ENCODE assay signal across 11 cellular contexts in genomic region chr15:74821091-74821789, GRCh38. TPM values are rescaled to one million over a fixed set of nuclear protein-coding genes. Genes with fewer than 3 reads are reported as not detected.
A peak's percentile ranks its signal among the peaks of the same experiment; 100 is the strongest.
DNase-seq lines count a peak whose midpoint lies in the region; ATAC-seq and TF ChIP-seq lines count a peak whose summit lies in the region.
"Had no signal": no experiment of that assay in that cellular context is flagged by ENCODE, and none has a peak within 500 bp of the region (broad histone marks: within the 10 kb centered on the region; RNA-seq: fewer than 3 reads in every experiment).

No MANE protein-coding gene starts in this region.

- ATAC-seq in GM23338 = peak; percentile 75
- peak; percentile 39 for ATAC-seq in naive thymus-derived CD4-positive, alpha-beta T cell
- ATAC-seq in naive thymus-derived CD8-positive, alpha-beta T cell = no peak
- ATAC-seq: A549 had no signal

- no peak overlapping the region for H2AFZ ChIP-seq in GM23338
- H2AFZ ChIP-seq in PC-9 = no peak overlapping the region

- H3K27me3 ChIP-seq in GM23338 (ENCODE audit: insufficient read depth) (peaks cover 17% of the 10 kb centered on the region), PC-9 (ENCODE audit: insufficient read depth, low read depth) (no peaks in the 10 kb centered on the region)
- no peaks in the 10 kb centered on the region for H3K27me3 ChIP-seq in naive thymus-derived CD4-positive, alpha-beta T cell (ENCODE audit: control insufficient read depth in 2 of 2, insufficient read depth in 2 of 2, low read length in 2 of 2)

- no peaks in the 10 kb centered on the region for H3K36me3 Mint-ChIP-seq in GM23338 (ENCODE audit: low read depth)
- H3K36me3 Mint-ChIP-seq in naive thymus-derived CD4-positive, alpha-beta T cell = no peaks in the 10 kb centered on the region
- H3K36me3 Mint-ChIP-seq in naive thymus-derived CD8-positive, alpha-beta T cell = no peaks in the 10 kb centered on the region

- H3K79me2 ChIP-seq in GM23338 (replicated peaks; ENCODE audit: insufficient read depth) (no peaks in the 10 kb centered on the region), PC-9 (ENCODE audit: low read depth) (no peaks in the 10 kb centered on the region)

- CTCF ChIA-PET in naive thymus-derived CD4-positive, alpha-beta T cell (lab: Charles Lee) = interaction anchor here (0.6 kb wide), 1 partner anchor 314 kb away, joined by 4 read pairs; no protein-coding TSS in a partner anchor
- CTCF ChIA-PET in PC-9 (lab: Charles Lee) = interaction anchor here (0.5 to 0.6 kb wide), 2 partner anchors 13 to 79 kb away, joined by 3 to 4 read pairs; no protein-coding TSS in a partner anchor

- no peak overlapping the region for H3K4me3 Mint-ChIP-seq in GM23338
- no peak overlapping the region for H3K4me3 Mint-ChIP-seq in naive thymus-derived CD4-positive, alpha-beta T cell
- H3K4me3 Mint-ChIP-seq in naive thymus-derived CD8-positive, alpha-beta T cell = no peak overlapping the region

- DNase-seq in NCI-H524 (lab: John Stamatoyannopoulos, UW) (peak; percentile 54 to 87), NCI-H524 treated with DMSO at 0.1 percent for 48 hours (lab: John Stamatoyannopoulos, UW) (no peak), GM23338 (ENCODE audit: low spot score) (peak; percentile 49), NCI-H1694 (lab: John Stamatoyannopoulos, UW) (peak; percentile 58), PC-9 (no peak), SKM-1 (lab: John Stamatoyannopoulos, UW; ENCODE audit: unreplicated experiment) (no peak)
- DNase-seq in naive thymus-derived CD4-positive, alpha-beta T cell = no peak
- no peak for DNase-seq in naive thymus-derived CD8-positive, alpha-beta T cell

- H3K4me2 ChIP-seq in GM23338 (no peak overlapping the region), PC-9 (no peak overlapping the region)
- H3K4me2 ChIP-seq: A549 had no signal

- H3K4me3 ChIP-seq in GM23338 (no peak overlapping the region), PC-9 (no peak overlapping the region)
- H3K4me3 ChIP-seq in naive thymus-derived CD4-positive, alpha-beta T cell (ENCODE audit: low read length) = no peak overlapping the region
- H3K4me3 ChIP-seq: A549 had no signal

- peaks cover 24% of the 10 kb centered on the region for H3K4me1 Mint-ChIP-seq in GM23338
- peaks cover 0 to 13% (median 4%) of the 10 kb centered on the region in 7 donors for H3K4me1 Mint-ChIP-seq in naive thymus-derived CD4-positive, alpha-beta T cell
- H3K4me1 Mint-ChIP-seq in naive thymus-derived CD8-positive, alpha-beta T cell = peaks cover 2 to 33% (median 8%) of the 10 kb centered on the region in 4 donors

- no peaks in the 10 kb centered on the region for H3K9me3 Mint-ChIP-seq in GM23338
- no peaks in the 10 kb centered on the region for H3K9me3 Mint-ChIP-seq in naive thymus-derived CD4-positive, alpha-beta T cell
- no peaks in the 10 kb centered on the region for H3K9me3 Mint-ChIP-seq in naive thymus-derived CD8-positive, alpha-beta T cell

- H3K9me3 ChIP-seq in naive thymus-derived CD4-positive, alpha-beta T cell (ENCODE audit: control insufficient read depth in 2 of 3, low read length in 3 of 3) = no peaks in the 10 kb centered on the region
- no peaks in the 10 kb centered on the region for H3K9me3 ChIP-seq in PC-9 (ENCODE audit: insufficient read depth, low read depth)
- H3K9me3 ChIP-seq: A549 had no signal

- intact Hi-C loops in naive thymus-derived CD4-positive, alpha-beta T cell (cut with micrococcal nuclease) = no loop called here
- intact Hi-C loops in PC-9 (cut with micrococcal nuclease; ENCODE audit: unreplicated experiment) = no loop called here

- H3F3A ChIP-seq in GM23338 (replicated peaks; ENCODE audit: low read depth) = peaks cover 3% of the 10 kb centered on the region; the same call in 1 of the 2 replicates
- peaks cover 22% of the 10 kb centered on the region for H3F3A ChIP-seq in PC-9 (ENCODE audit: insufficient read depth, low read depth)

- POLR2A ChIA-PET in naive thymus-derived CD4-positive, alpha-beta T cell (lab: Charles Lee) = no interaction called here
- POLR2A ChIA-PET in PC-9 (lab: Charles Lee; ENCODE audit: unreplicated experiment) = no interaction called here
- POLR2A ChIA-PET in naive thymus-derived CD8-positive, alpha-beta T cell (lab: Charles Lee) = interaction anchor here (1.6 kb wide), 1 partner anchor 12 kb away, joined by 4 read pairs; no protein-coding TSS in a partner anchor

- H3K27ac ChIP-seq in GM23338 (ENCODE audit: low read depth) (no peak overlapping the region), PC-9 (no peak overlapping the region)
- no peak overlapping the region for H3K27ac ChIP-seq in naive thymus-derived CD4-positive, alpha-beta T cell (ENCODE audit: low read depth, low read length)
- H3K27ac ChIP-seq: A549, HL-60 had no signal

- H3K36me3 ChIP-seq in GM23338 (ENCODE audit: insufficient read depth) = no peaks in the 10 kb centered on the region
- no peaks in the 10 kb centered on the region for H3K36me3 ChIP-seq in naive thymus-derived CD4-positive, alpha-beta T cell (ENCODE audit: control insufficient read depth in 2 of 3, insufficient read depth in 3 of 3, low read length in 3 of 3)
- H3K36me3 ChIP-seq in PC-9 (ENCODE audit: low read depth) = no peaks in the 10 kb centered on the region

- no peak for TF ChIP-seq CTCF in GM23338 (conservative IDR thresholded peaks at IDR 0.05; ENCODE audit: low read depth in 2 of 2)
- no peak for TF ChIP-seq CTCF in PC-9 (conservative IDR thresholded peaks at IDR 0.05)

- BruUV-seq in PC-9 (replicated peaks; lab: Mats Ljungman, UMichigan) = no TSS peak

- H4K20me1 ChIP-seq in GM23338 (replicated peaks; ENCODE audit: insufficient read depth) (no peaks in the 10 kb centered on the region), PC-9 (ENCODE audit: insufficient read depth) (no peaks in the 10 kb centered on the region)

- no peak overlapping the region for H3K27ac Mint-ChIP-seq in GM23338
- H3K27ac Mint-ChIP-seq in naive thymus-derived CD4-positive, alpha-beta T cell = no peak overlapping the region
- H3K27ac Mint-ChIP-seq in naive thymus-derived CD8-positive, alpha-beta T cell = no peak overlapping the region

- H3K9me2 ChIP-seq in GM23338 (ENCODE audit: insufficient read depth) (no peaks in the 10 kb centered on the region), PC-9 (ENCODE audit: insufficient read depth) (no peaks in the 10 kb centered on the region)

- peaks cover 31% of the 10 kb centered on the region for H3K27me3 Mint-ChIP-seq in GM23338 (ENCODE audit: insufficient read depth, low read depth, poor library complexity)
- H3K27me3 Mint-ChIP-seq in naive thymus-derived CD4-positive, alpha-beta T cell = peaks cover 0 to 10% (median 7%) of the 10 kb centered on the region in 5 donors
- peaks cover 0 to 11% (median 8%) of the 10 kb centered on the region in 5 donors for H3K27me3 Mint-ChIP-seq in naive thymus-derived CD8-positive, alpha-beta T cell

- H3K4me1 ChIP-seq in GM23338 (ENCODE audit: insufficient read depth) (0 out of 2 replicates have a peak, but pooled peaks cover 7% of the 10 kb centered on the region), PC-9 (replicated peaks; ENCODE audit: insufficient read depth) (peaks cover 28% of the 10 kb centered on the region)
- no peaks in the 10 kb centered on the region for H3K4me1 ChIP-seq in naive thymus-derived CD4-positive, alpha-beta T cell (ENCODE audit: control insufficient read depth in 2 of 2, insufficient read depth in 2 of 2, low read length in 2 of 2)

TF ChIP-seq in GM23338, 12 proteins besides CTCF, POLR2A, EP300 and RAD21 (continues in another document):
- TF ChIP-seq CREB1 (CRISPR knock-in tag; IDR thresholded peaks at IDR 0.05; ENCODE audit: low read depth) = no peak

RNA-seq across cellular contexts. Expression of gene CPLX3, which starts 5.2 kb away (rescaled TPM):
- 0.62 and 0.66 TPM in 2 replicates for total RNA-seq in GM23338 (2014; rRNA removed; shearing (Covaris generic))
- 0.21 TPM in 1 of 2 replicates, not detected in the other for polyA plus RNA-seq in GM23338 (2016; fragmentation: Nextera tagmentation; extraction: Ambion mirVana)
- total RNA-seq in naive thymus-derived CD4-positive, alpha-beta T cell = under 1 TPM in 2 of 5 experiments, not detected in 3; 0.27 to 0.60 TPM
- polyA plus RNA-seq in naive thymus-derived CD4-positive, alpha-beta T cell = not detected
- not detected in 2 replicates for total RNA-seq in PC-9 (2021)
- under 1 TPM; 0.39 to 0.44 TPM for total RNA-seq in naive thymus-derived CD8-positive, alpha-beta T cell
- polyA plus RNA-seq in naive thymus-derived CD8-positive, alpha-beta T cell = not detected
- total RNA-seq: kidney epithelial cell had no signal
- polyA plus RNA-seq: A549 had no signal

RNA-seq across cellular contexts. Expression of gene LMAN1L, which starts 8.6 kb away (rescaled TPM):
- not detected in 2 replicates for total RNA-seq in GM23338 (2014; rRNA removed; shearing (Covaris generic))
- polyA plus RNA-seq in GM23338 (2016; fragmentation: Nextera tagmentation; extraction: Ambion mirVana) = not detected in 2 replicates
- total RNA-seq in naive thymus-derived CD4-positive, alpha-beta T cell = 1 to 10 TPM in 4 of 5 experiments, under 1 TPM in 1; 0.35 to 2.4 (median 1.3) TPM
- polyA plus RNA-seq in naive thymus-derived CD4-positive, alpha-beta T cell = not detected
- not detected in 2 replicates for total RNA-seq in PC-9 (2021)
- under 1 TPM; 0.57 to 0.80 TPM for total RNA-seq in naive thymus-derived CD8-positive, alpha-beta T cell
- not detected for polyA plus RNA-seq in naive thymus-derived CD8-positive, alpha-beta T cell
- total RNA-seq: kidney epithelial cell had no signal
- polyA plus RNA-seq: A549 had no signal

RNA-seq across cellular contexts. Expression of gene ULK3, which starts 21.7 kb away (rescaled TPM):
- total RNA-seq in GM23338 (2014; rRNA removed; shearing (Covaris generic)) = 32.6 and 35.4 TPM in 2 replicates
- 19.3 and 20.3 TPM in 2 replicates for polyA plus RNA-seq in GM23338 (2016; fragmentation: Nextera tagmentation; extraction: Ambion mirVana)
- total RNA-seq in naive thymus-derived CD4-positive, alpha-beta T cell = 100 to 1,000 TPM in 1 of 5 experiments, 10 to 100 TPM in 4; 53.2 to 106 (median 59.2) TPM
- polyA plus RNA-seq in naive thymus-derived CD4-positive, alpha-beta T cell = 10 to 100 TPM; 15.4 to 32.8 TPM
- total RNA-seq in PC-9 (2021) = 30.2 and 46.6 TPM in 2 replicates
- 10 to 100 TPM; 82.8 to 83.6 TPM for total RNA-seq in naive thymus-derived CD8-positive, alpha-beta T cell
- 10 to 100 TPM; 16.3 to 32.2 (median 16.6) TPM for polyA plus RNA-seq in naive thymus-derived CD8-positive, alpha-beta T cell

RNA-seq across cellular contexts. Expression of gene CSK, which starts 39.4 kb away (rescaled TPM):
- 27.5 and 29.9 TPM in 2 replicates for total RNA-seq in GM23338 (2014; rRNA removed; shearing (Covaris generic))
- 13.6 and 16.5 TPM in 2 replicates for polyA plus RNA-seq in GM23338 (2016; fragmentation: Nextera tagmentation; extraction: Ambion mirVana)
- 100 to 1,000 TPM; 163 to 421 (median 228) TPM for total RNA-seq in naive thymus-derived CD4-positive, alpha-beta T cell
- 100 to 1,000 TPM in 1 of 2 donors, 10 to 100 TPM in 1; 67.7 to 144 TPM for polyA plus RNA-seq in naive thymus-derived CD4-positive, alpha-beta T cell
- 78.3 TPM in 2 replicates for total RNA-seq in PC-9 (2021)
- 100 to 1,000 TPM; 220 TPM for total RNA-seq in naive thymus-derived CD8-positive, alpha-beta T cell
- 100 to 1,000 TPM in 1 of 3 donors, 10 to 100 TPM in 2; 70.8 to 124 (median 79.8) TPM for polyA plus RNA-seq in naive thymus-derived CD8-positive, alpha-beta T cell

RNA-seq across cellular contexts. Expression of gene SCAMP2, which starts 51.9 kb away (rescaled TPM):
- total RNA-seq in GM23338 (2014; rRNA removed; shearing (Covaris generic)) = 51.3 and 64.9 TPM in 2 replicates
- 34.7 and 35.8 TPM in 2 replicates for polyA plus RNA-seq in GM23338 (2016; fragmentation: Nextera tagmentation; extraction: Ambion mirVana)
- 100 to 1,000 TPM in 3 of 5 experiments, 10 to 100 TPM in 2; 78.9 to 130 (median 116) TPM for total RNA-seq in naive thymus-derived CD4-positive, alpha-beta T cell
- polyA plus RNA-seq in naive thymus-derived CD4-positive, alpha-beta T cell = 100 to 1,000 TPM; 131 to 141 TPM
- 84.6 and 87.4 TPM in 2 replicates for total RNA-seq in PC-9 (2021)
- 100 to 1,000 TPM; 113 to 117 TPM for total RNA-seq in naive thymus-derived CD8-positive, alpha-beta T cell
- 100 to 1,000 TPM; 109 to 121 (median 119) TPM for polyA plus RNA-seq in naive thymus-derived CD8-positive, alpha-beta T cell

Comparison
In these comparisons a context has a peak if more than half of its experiments do, and no peak if none do; other contexts are left out.
1. DNase-seq: peak in NCI-H524 (2 of 2), GM23338 (single experiment) and NCI-H1694 (single experiment); none in NCI-H524 treated with DMSO at 0.1 percent for 48 hours (single experiment), naive thymus-derived CD4-positive, alpha-beta T cell (0 of 9), PC-9 (0 of 2), naive thymus-derived CD8-positive, alpha-beta T cell (0 of 10) and SKM-1 (single experiment).
2. ATAC-seq: peak in GM23338 (single experiment) and naive thymus-derived CD4-positive, alpha-beta T cell (single experiment); none in naive thymus-derived CD8-positive, alpha-beta T cell (0 of 2).